Comparison of ENCODE assay signal across 1 cellular context in genomic region chr5:179804599-179804947, GRCh38.
TF ChIP-seq lines count a peak whose summit lies in the region.

No MANE protein-coding gene starts in this region.

TF ChIP-seq in HepG2, 621 proteins besides CTCF, POLR2A, EP300 and RAD21:
- TF ChIP-seq DNMT1 (CRISPR knock-in tag; IDR thresholded peaks at IDR 0.05), result no peak
- no peak for TF ChIP-seq STAT6 (CRISPR knock-in tag; IDR thresholded peaks at IDR 0.05; ENCODE audit: borderline replicate concordance)
- TF ChIP-seq MAX (IDR thresholded peaks at IDR 0.05), result no peak
- 0 out of 2 replicates have a peak, but pooled peaks have one; percentile 5 for TF ChIP-seq POLR2G (IDR thresholded peaks at IDR 0.05; ENCODE audit: low read depth, low read length)
